ENCODE assay signal across 1 cellular context in the genomic region with DNA sequence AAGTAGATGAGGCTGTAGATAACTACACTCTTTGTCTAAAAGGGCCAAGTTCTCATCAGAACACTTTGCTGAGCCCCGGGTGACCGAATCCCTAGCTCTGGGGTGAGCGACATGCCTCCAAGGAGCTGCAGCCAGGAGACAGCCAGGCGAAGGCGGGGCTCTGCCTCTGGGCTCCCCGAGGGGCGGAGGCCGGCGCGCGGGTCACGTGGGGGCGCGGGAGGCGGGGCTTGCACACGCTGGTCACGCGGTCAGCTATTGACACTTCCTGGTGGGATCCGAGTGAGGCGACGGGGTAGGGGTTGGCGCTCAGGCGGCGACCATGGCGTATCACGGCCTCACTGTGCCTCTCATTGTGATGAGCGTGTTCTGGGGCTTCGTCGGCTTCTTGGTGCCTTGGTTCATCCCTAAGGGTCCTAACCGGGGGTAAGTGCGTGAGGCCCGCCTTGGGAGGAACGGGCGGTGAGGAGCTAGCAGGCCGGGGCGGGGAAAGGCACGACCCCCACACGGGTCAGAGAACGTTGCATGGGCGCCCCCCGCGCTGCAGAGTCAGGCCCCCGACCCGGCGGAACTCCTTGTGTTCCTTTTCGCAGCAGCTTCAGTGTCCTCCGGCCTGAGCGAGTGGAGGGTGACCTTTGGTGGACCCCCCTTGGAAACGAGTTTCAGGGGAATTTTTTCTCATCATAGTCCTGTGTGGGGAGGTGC.
TF ChIP-seq lines count a peak whose summit lies in the region.

TSS of gene ATP6V0E1 (plus strand) at position 230 of the 702 bp plus-strand sequence. CDS start at position 320, 90 bp downstream.

TF ChIP-seq in HepG2, 621 proteins besides CTCF, POLR2A, EP300 and RAD21 (continued from another document):
- TF ChIP-seq, protein P1, sequence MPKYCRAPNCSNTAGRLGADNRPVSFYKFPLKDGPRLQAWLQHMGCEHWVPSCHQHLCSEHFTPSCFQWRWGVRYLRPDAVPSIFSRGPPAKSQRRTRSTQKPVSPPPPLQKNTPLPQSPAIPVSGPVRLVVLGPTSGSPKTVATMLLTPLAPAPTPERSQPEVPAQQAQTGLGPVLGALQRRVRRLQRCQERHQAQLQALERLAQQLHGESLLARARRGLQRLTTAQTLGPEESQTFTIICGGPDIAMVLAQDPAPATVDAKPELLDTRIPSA (CRISPR knock-in tag; IDR thresholded peaks at IDR 0.05; ENCODE audit: borderline replicate concordance), result no peak
- TF ChIP-seq ZNF235 (CRISPR knock-in tag; IDR thresholded peaks at IDR 0.05; ENCODE audit: borderline replicate concordance) (no peak), ZBTB3 (CRISPR knock-in tag; IDR thresholded peaks at IDR 0.05; ENCODE audit: borderline replicate concordance, low read depth) (no peak), MEF2D (CRISPR knock-in tag; IDR thresholded peaks at IDR 0.05) (peak; percentile 64)
